In genomic region chr19:5977222-5977784, GRCh38 we compare ENCODE assay signal across 8 cellular contexts. TPM values are rescaled to one million over a fixed set of nuclear protein-coding genes. Genes with fewer than 3 reads are reported as not detected.
DNase-seq lines count a peak whose midpoint lies in the region; ATAC-seq and TF ChIP-seq lines count a peak whose summit lies in the region.

No MANE protein-coding gene starts in this region.

- intact Hi-C loops in tibial artery (cut with DNase I; ENCODE audit: low total_unique reads), result no loop called here

- H3K4me3 Mint-ChIP-seq in activated naive CD8-positive, alpha-beta T cell treated with anti-CD3 and anti-CD28 coated beads, Interleukin-2, amount 50 U/mL, for 24 hours, result peak overlapping the region; percentile 97

- ATAC-seq in HG02763 (IDR thresholded peaks at IDR 0.05; ENCODE audit: unreplicated experiment), result peak; percentile 0
- no peak for ATAC-seq in activated naive CD8-positive, alpha-beta T cell treated with anti-CD3 and anti-CD28 coated beads, Interleukin-2, amount 50 U/mL, for 24 hours
- ATAC-seq in left lobe of liver, result peak; percentile 20

- peak overlapping the region; percentile 96 for H3K27ac Mint-ChIP-seq in activated naive CD8-positive, alpha-beta T cell treated with anti-CD3 and anti-CD28 coated beads, Interleukin-2, amount 50 U/mL, for 24 hours

- H3K9me3 Mint-ChIP-seq in activated naive CD8-positive, alpha-beta T cell treated with anti-CD3 and anti-CD28 coated beads, Interleukin-2, amount 50 U/mL, for 24 hours, result no peaks in the 10 kb centered on the region

- peaks cover 28% of the 10 kb centered on the region for H3K36me3 Mint-ChIP-seq in activated naive CD8-positive, alpha-beta T cell treated with anti-CD3 and anti-CD28 coated beads, Interleukin-2, amount 50 U/mL, for 24 hours (ENCODE audit: low read depth)

- H3K9me3 ChIP-seq in BLaER1 treated with 17β-estradiol and CSF1 and Interleukin-3, amounts not matched to agents 10 nM and 100 nM (replicated peaks in 1 of 11), result 0 out of 22 replicates have a peak, but pooled peaks cover 0 to 7% (median 0%) of the 10 kb centered on the region in 11 experiments
- H3K9me3 ChIP-seq in tibial artery, result no peaks in the 10 kb centered on the region

- peak overlapping the region; percentile 86 to 95 (median 92) for H3K27ac ChIP-seq in BLaER1 treated with 17β-estradiol and CSF1 and Interleukin-3, amounts not matched to agents 10 nM and 100 nM
- H3K27ac ChIP-seq in tibial artery, result peak overlapping the region; percentile 83 to 89

- H3K4me1 ChIP-seq in BLaER1 treated with 17β-estradiol and CSF1 and Interleukin-3, amounts not matched to agents 10 nM and 100 nM, result peaks cover 64 to 72% (median 70%) of the 10 kb centered on the region in 10 experiments
- H3K4me1 ChIP-seq in tibial artery, result peaks cover 6 to 52% (median 37%) of the 10 kb centered on the region in 4 donors

- H3K4me2 ChIP-seq in BLaER1 treated with 17β-estradiol and CSF1 and Interleukin-3, amounts not matched to agents 10 nM and 100 nM, result peak overlapping the region; percentile 89 to 100 (median 98)

- peak overlapping the region; percentile 91 to 99 (median 94) for H3K9ac ChIP-seq in BLaER1 treated with 17β-estradiol and CSF1 and Interleukin-3, amounts not matched to agents 10 nM and 100 nM

- peaks cover 70% of the 10 kb centered on the region for H3K4me1 Mint-ChIP-seq in activated naive CD8-positive, alpha-beta T cell treated with anti-CD3 and anti-CD28 coated beads, Interleukin-2, amount 50 U/mL, for 24 hours

- peaks cover 2% of the 10 kb centered on the region for H3K27me3 Mint-ChIP-seq in activated naive CD8-positive, alpha-beta T cell treated with anti-CD3 and anti-CD28 coated beads, Interleukin-2, amount 50 U/mL, for 24 hours

- H3K36me3 ChIP-seq in BLaER1 treated with 17β-estradiol and CSF1 and Interleukin-3, amounts not matched to agents 10 nM and 100 nM, result peaks cover 23 to 56% (median 48%) of the 10 kb centered on the region in 11 experiments
- H3K36me3 ChIP-seq in tibial artery, result peaks cover 5 to 22% (median 10%) of the 10 kb centered on the region in 3 donors

- peak overlapping the region; percentile 81 to 99 (median 96) for H3K4me3 ChIP-seq in BLaER1 treated with 17β-estradiol and CSF1 and Interleukin-3, amounts not matched to agents 10 nM and 100 nM
- peak overlapping the region; percentile 64 to 78 for H3K4me3 ChIP-seq in tibial artery

- H3K27me3 ChIP-seq in BLaER1 treated with 17β-estradiol and CSF1 and Interleukin-3, amounts not matched to agents 10 nM and 100 nM, result no peaks in the 10 kb centered on the region
- H3K27me3 ChIP-seq in tibial artery, result no peaks in the 10 kb centered on the region

- TF ChIP-seq CTCF in tibial artery (IDR thresholded peaks at IDR 0.05), result no peak

- H4K20me1 ChIP-seq in BLaER1 treated with 17β-estradiol and CSF1 and Interleukin-3, amounts not matched to agents 10 nM and 100 nM, result peaks cover 40 to 59% (median 53%) of the 10 kb centered on the region in 11 experiments

- peak; percentile 26 for DNase-seq in activated naive CD8-positive, alpha-beta T cell treated with anti-CD3 and anti-CD28 coated beads, Interleukin-2, amount 50 U/mL, for 24 hours
- DNase-seq in left lobe of liver (ENCODE audit: low spot score) (peak; percentile 56), tibial artery (no peak), EL (no peak), NCI-H2107 treated with DMSO at 0.1 percent for 48 hours (lab: John Stamatoyannopoulos, UW; ENCODE audit: unreplicated experiment) (no peak), dedifferentiated amniotic fluid mesenchymal stem cell (ENCODE audit: extremely low spot score) (no peak)

RNA-seq across cellular contexts. Expression of gene RANBP3, which starts 0.6 kb away (rescaled TPM):
- 22.8 TPM for total RNA-seq in left lobe of liver

Comparison
In these comparisons a context has a peak if more than half of its experiments do, and no peak if none do; other contexts are left out.
1. DNase-seq: peak in activated naive CD8-positive, alpha-beta T cell treated with anti-CD3 and anti-CD28 coated beads, Interleukin-2, amount 50 U/mL, for 24 hours (single experiment) and left lobe of liver (single experiment); none in tibial artery (0 of 2), EL (single experiment), NCI-H2107 treated with DMSO at 0.1 percent for 48 hours (single experiment) and dedifferentiated amniotic fluid mesenchymal stem cell (single experiment).